ENCODE assay signal across 8 cellular contexts in the genomic region with DNA sequence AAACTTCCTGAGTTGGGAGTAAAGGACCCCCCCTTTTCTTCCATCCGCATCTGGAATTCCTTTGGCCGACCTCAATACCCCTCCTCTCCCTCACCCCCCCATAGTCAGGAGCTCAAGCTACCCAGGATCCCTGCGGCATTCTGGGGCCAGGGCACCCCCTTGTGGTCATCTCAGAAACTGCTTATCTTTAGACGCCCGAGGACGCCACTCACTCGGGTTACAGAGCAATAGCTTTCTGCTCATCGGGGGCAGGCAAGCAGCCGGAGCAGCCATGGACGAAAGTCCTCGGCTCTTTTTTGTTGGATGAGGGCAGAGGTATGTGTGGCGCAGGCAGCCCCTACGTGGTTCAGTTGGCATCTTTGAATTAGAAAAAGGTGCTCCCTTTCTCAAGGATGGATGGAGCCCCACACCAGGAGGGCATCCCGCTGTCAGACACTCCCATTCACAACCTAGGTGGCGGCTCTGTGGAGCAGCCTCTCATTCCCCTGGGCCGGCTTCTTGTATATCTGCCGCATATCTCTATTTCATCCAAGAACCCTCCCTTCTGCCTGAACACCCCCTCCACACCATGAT. TPM values are rescaled to one million over a fixed set of nuclear protein-coding genes. Genes with fewer than 3 reads are reported as not detected.
DNase-seq lines count a peak whose midpoint lies in the region; ATAC-seq and TF ChIP-seq lines count a peak whose summit lies in the region.

No MANE protein-coding gene starts in this region.

- peaks cover 33% of the 10 kb centered on the region for H3K27me3 ChIP-seq in kidney epithelial cell (ENCODE audit: control insufficient read depth, insufficient read depth, low read length)

- H3K36me3 Mint-ChIP-seq in natural killer cell (no peaks in the 10 kb centered on the region), WTC11 (peaks cover 7% of the 10 kb centered on the region)
- peaks cover 6% of the 10 kb centered on the region for H3K36me3 Mint-ChIP-seq in natural killer cell treated with Interleukin-12 subunit alpha and Interleukin-12 subunit beta and Interleukin-15 and Interleukin-18, amount 100 ng/mL, for 72 hours

- peak; percentile 27 to 49 (median 39) for ATAC-seq in natural killer cell
- ATAC-seq in natural killer cell treated with Interleukin-12 subunit alpha and Interleukin-12 subunit beta and Interleukin-15 and Interleukin-18, amount 100 ng/mL, for 72 hours, result no peak
- ATAC-seq in WTC11, result peak; percentile 31
- no peak for ATAC-seq in GM18519 (IDR thresholded peaks at IDR 0.05; ENCODE audit: low FRiP score, unreplicated experiment)

- H3K4me3 Mint-ChIP-seq in natural killer cell (peak overlapping the region; percentile 28), WTC11 (peak overlapping the region; percentile 100)
- H3K4me3 Mint-ChIP-seq in natural killer cell treated with Interleukin-12 subunit alpha and Interleukin-12 subunit beta and Interleukin-15 and Interleukin-18, amount 100 ng/mL, for 72 hours, result no peak overlapping the region

- H3K36me3 ChIP-seq in kidney epithelial cell (ENCODE audit: control insufficient read depth, insufficient read depth, low read length), result no peaks in the 10 kb centered on the region

- POLR2A ChIA-PET in WTC11 (lab: Charles Lee), result interaction anchor here (0.5 to 3.9 kb wide), 14 partner anchors 15 to 1252 kb away, joined by 3 to 35 read pairs (median 4); a partner anchor contains a TSS

- intact Hi-C loops in natural killer cell (cut with micrococcal nuclease), result no loop called here

- peak; percentile 56 for DNase-seq in natural killer cell
- DNase-seq in natural killer cell treated with Interleukin-12 subunit alpha and Interleukin-12 subunit beta and Interleukin-15 and Interleukin-18, amount 100 ng/mL, for 72 hours (ENCODE audit: low spot score), result no peak
- DNase-seq in NCI-H146 (lab: John Stamatoyannopoulos, UW), result peak; percentile 65
- DNase-seq in WTC11 (ENCODE audit: low spot score), result peak; percentile 89
- DNase-seq in cerebellum (ENCODE audit: low spot score), result peak; percentile 85
- DNase-seq in kidney epithelial cell (ENCODE audit: low read depth), result no peak
- peak; percentile 69 for DNase-seq in stimulated activated CD4-positive, alpha-beta T cell treated with anti-CD3 and anti-CD28 coated beads, Interleukin-1b, Interleukin-23, amount 100 ng/mL, for 48 hours

- H3K27me3 Mint-ChIP-seq in natural killer cell (ENCODE audit: low read depth in 2 of 2), result peaks cover 22 to 32% of the 10 kb centered on the region in 2 donors
- H3K27me3 Mint-ChIP-seq in natural killer cell treated with Interleukin-12 subunit alpha and Interleukin-12 subunit beta and Interleukin-15 and Interleukin-18, amount 100 ng/mL, for 72 hours, result peaks cover 16 to 21% of the 10 kb centered on the region in 2 donors
- H3K27me3 Mint-ChIP-seq in WTC11 (ENCODE audit: low read depth), result peaks cover 41% of the 10 kb centered on the region

- H3K9me3 Mint-ChIP-seq in natural killer cell (no peaks in the 10 kb centered on the region), WTC11 (no peaks in the 10 kb centered on the region)
- H3K9me3 Mint-ChIP-seq in natural killer cell treated with Interleukin-12 subunit alpha and Interleukin-12 subunit beta and Interleukin-15 and Interleukin-18, amount 100 ng/mL, for 72 hours, result no peaks in the 10 kb centered on the region

- TF ChIP-seq CTCF in natural killer cell (IDR thresholded peaks at IDR 0.05) (peak; percentile 68), WTC11 (IDR thresholded peaks at IDR 0.05) (peak; percentile 68), kidney epithelial cell (IDR thresholded peaks at IDR 0.05; ENCODE audit: insufficient read depth, low read length, poor library complexity, severe bottlenecking) (peak; percentile 87)

- CTCF ChIA-PET in WTC11 (lab: Charles Lee), result interaction anchor here (0.5 to 10.4 kb wide), 76 partner anchors 10 to 1276 kb away, joined by 3 to 387 read pairs (median 4); a partner anchor contains a TSS

- no peak overlapping the region for H3K4me3 ChIP-seq in kidney epithelial cell (ENCODE audit: low read depth, low read length)

- H3K4me1 Mint-ChIP-seq in natural killer cell (peaks cover 15 to 47% of the 10 kb centered on the region in 2 donors), WTC11 (peaks cover 55% of the 10 kb centered on the region)
- H3K4me1 Mint-ChIP-seq in natural killer cell treated with Interleukin-12 subunit alpha and Interleukin-12 subunit beta and Interleukin-15 and Interleukin-18, amount 100 ng/mL, for 72 hours (ENCODE audit: low read depth in 2 of 2), result peaks cover 22 to 27% of the 10 kb centered on the region in 2 donors

- H3K27ac Mint-ChIP-seq in natural killer cell (no peak overlapping the region), WTC11 (peak overlapping the region; percentile 96)
- no peak overlapping the region for H3K27ac Mint-ChIP-seq in natural killer cell treated with Interleukin-12 subunit alpha and Interleukin-12 subunit beta and Interleukin-15 and Interleukin-18, amount 100 ng/mL, for 72 hours

TF ChIP-seq in WTC11, 78 proteins besides CTCF, POLR2A, EP300 and RAD21 (continues in another document):
- TF ChIP-seq GRHL2 (CRISPR knock-in tag; IDR thresholded peaks at IDR 0.05; ENCODE audit: insufficient replicate concordance, severe bottlenecking) (no peak), ELF4 (CRISPR knock-in tag; IDR thresholded peaks at IDR 0.05; ENCODE audit: low read depth) (no peak), ESRRA (CRISPR knock-in tag; IDR thresholded peaks at IDR 0.05; ENCODE audit: borderline replicate concordance) (no peak), FOXJ3 (CRISPR knock-in tag; IDR thresholded peaks at IDR 0.05; ENCODE audit: borderline replicate concordance) (no peak), RORB (CRISPR knock-in tag; IDR thresholded peaks at IDR 0.05) (no peak), SMAD4 (CRISPR knock-in tag; IDR thresholded peaks at IDR 0.05) (no peak), FOXP1 (CRISPR knock-in tag; IDR thresholded peaks at IDR 0.05; ENCODE audit: borderline replicate concordance) (no peak), ZNF396 (CRISPR knock-in tag; IDR thresholded peaks at IDR 0.05; ENCODE audit: borderline replicate concordance) (no peak), TCF7 (CRISPR knock-in tag; IDR thresholded peaks at IDR 0.05; ENCODE audit: low read depth) (no peak), NFE2L1 (CRISPR knock-in tag; IDR thresholded peaks at IDR 0.05) (no peak), ZNF317 (CRISPR knock-in tag; IDR thresholded peaks at IDR 0.05; ENCODE audit: borderline replicate concordance, low read depth) (no peak), NR1H2 (CRISPR knock-in tag; IDR thresholded peaks at IDR 0.05) (no peak)
- TF ChIP-seq, protein P1, sequence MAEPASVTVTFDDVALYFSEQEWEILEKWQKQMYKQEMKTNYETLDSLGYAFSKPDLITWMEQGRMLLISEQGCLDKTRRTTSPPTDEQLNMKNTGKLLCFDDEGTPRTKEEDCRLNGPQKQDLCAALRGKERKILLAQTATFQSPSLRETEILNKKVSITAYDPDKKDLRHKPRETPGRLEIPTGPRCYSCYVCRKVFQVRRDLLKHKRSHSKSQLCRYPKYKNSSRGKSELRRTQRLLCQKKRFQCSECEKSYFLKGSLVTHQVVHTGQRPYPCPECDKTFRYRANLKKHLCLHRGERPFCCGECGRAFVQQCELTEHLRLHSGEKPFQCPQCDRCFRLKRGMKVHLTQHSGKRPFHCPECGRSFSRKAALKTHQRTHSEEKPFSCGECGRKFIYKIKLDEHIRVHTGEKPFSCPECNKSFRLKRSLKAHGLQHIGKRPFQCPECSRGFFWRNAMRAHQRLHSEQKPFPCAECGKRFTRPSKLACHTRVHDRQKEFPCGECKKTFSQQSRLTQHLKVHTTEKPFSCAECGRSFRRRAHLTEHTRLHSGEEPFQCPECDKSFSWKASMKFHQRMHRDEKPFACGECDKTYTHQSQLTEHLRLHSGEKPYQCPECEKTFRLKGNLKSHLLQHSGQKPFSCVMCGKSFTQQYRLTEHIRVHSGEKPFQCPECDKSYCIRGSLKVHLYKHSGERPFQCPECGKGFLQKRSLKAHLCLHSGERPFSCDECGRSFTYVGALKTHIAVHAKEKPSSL (CRISPR knock-in tag; conservative IDR thresholded peaks at IDR 0.05), result no peak

RNA-seq across cellular contexts. Expression of a gene that starts 2.3 kb away (rescaled TPM):
- total RNA-seq in natural killer cell (not detected), WTC11 (2021) (2.0 to 3.0 TPM (median 2.2 TPM) in 3 replicates), cerebellum (3.4 TPM), kidney epithelial cell (2.9 and 6.2 TPM in 2 replicates)
- not detected for total RNA-seq in natural killer cell treated with Interleukin-12 subunit alpha and Interleukin-12 subunit beta and Interleukin-15 and Interleukin-18, amount 100 ng/mL, for 72 hours

RNA-seq across cellular contexts. Expression of a gene that starts 4.1 kb away (rescaled TPM):
- total RNA-seq in natural killer cell (10 to 100 TPM; 18.0 to 21.8 (median 18.1) TPM), WTC11 (2021) (90.0 to 91.1 TPM (median 90.6 TPM) in 3 replicates), cerebellum (3.8 TPM), kidney epithelial cell (17.8 and 20.5 TPM in 2 replicates)
- total RNA-seq in natural killer cell treated with Interleukin-12 subunit alpha and Interleukin-12 subunit beta and Interleukin-15 and Interleukin-18, amount 100 ng/mL, for 72 hours, result 10 to 100 TPM; 16.6 to 32.5 TPM

RNA-seq across cellular contexts. Expression of a gene that starts 8.1 kb away (rescaled TPM):
- not detected for total RNA-seq in natural killer cell
- not detected for total RNA-seq in natural killer cell treated with Interleukin-12 subunit alpha and Interleukin-12 subunit beta and Interleukin-15 and Interleukin-18, amount 100 ng/mL, for 72 hours
- total RNA-seq in WTC11 (2021), result not detected in 3 replicates
- not detected for total RNA-seq in cerebellum
- total RNA-seq in kidney epithelial cell, result not detected in 2 replicates

RNA-seq across cellular contexts. Expression of a gene that starts 21.5 kb away (rescaled TPM):
- total RNA-seq in natural killer cell (1 to 10 TPM in 1 of 3 donors, under 1 TPM in 2; 0.11 to 2.0 (median 0.19) TPM), WTC11 (2021) (20.7 to 26.4 TPM (median 22.1 TPM) in 3 replicates), cerebellum (12.1 TPM), kidney epithelial cell (563 and 601 TPM in 2 replicates)
- total RNA-seq in natural killer cell treated with Interleukin-12 subunit alpha and Interleukin-12 subunit beta and Interleukin-15 and Interleukin-18, amount 100 ng/mL, for 72 hours, result 1 to 10 TPM in 1 of 2 donors, under 1 TPM in 1; 0.74 to 1.7 TPM

RNA-seq across cellular contexts. Expression of a gene that starts 43.1 kb away (rescaled TPM):
- total RNA-seq in natural killer cell, result 1 to 10 TPM in 1 of 3 donors, under 1 TPM in 1, not detected in 1; 0.50 to 3.9 TPM
- not detected for total RNA-seq in natural killer cell treated with Interleukin-12 subunit alpha and Interleukin-12 subunit beta and Interleukin-15 and Interleukin-18, amount 100 ng/mL, for 72 hours
- total RNA-seq in WTC11 (2021), result 7.3 to 8.2 TPM (median 8.0 TPM) in 3 replicates
- total RNA-seq in cerebellum, result 1.1 TPM
- total RNA-seq in kidney epithelial cell, result 1.6 and 2.0 TPM in 2 replicates

Comparison
In these comparisons a context has a peak if more than half of its experiments do, and no peak if none do; other contexts are left out.
1. ATAC-seq: peak in natural killer cell (3 of 3) and WTC11 (single experiment); none in natural killer cell treated with Interleukin-12 subunit alpha and Interleukin-12 subunit beta and Interleukin-15 and Interleukin-18, amount 100 ng/mL, for 72 hours (0 of 2) and GM18519 (single experiment).
2. DNase-seq: peak in natural killer cell (single experiment), NCI-H146 (single experiment), WTC11 (single experiment), cerebellum (single experiment) and stimulated activated CD4-positive, alpha-beta T cell treated with anti-CD3 and anti-CD28 coated beads, Interleukin-1b, Interleukin-23, amount 100 ng/mL, for 48 hours (single experiment); none in natural killer cell treated with Interleukin-12 subunit alpha and Interleukin-12 subunit beta and Interleukin-15 and Interleukin-18, amount 100 ng/mL, for 72 hours (single experiment) and kidney epithelial cell (single experiment).
3. Peak in every context shown above with its lines, with median percentiles within 50 percentile points of each other: CTCF ChIP-seq.